In genomic region chr5:39948867-39949468, GRCh38 we compare ENCODE assay signal across 8 cellular contexts.
A peak's percentile ranks its signal among the peaks of the same experiment; 100 is the strongest.
DNase-seq lines count a peak whose midpoint lies in the region; ATAC-seq and TF ChIP-seq lines count a peak whose summit lies in the region.

No MANE protein-coding gene starts in this region.

- peaks cover 0 to 19% (median 9%) of the 10 kb centered on the region in 5 experiments for H3K9me3 Mint-ChIP-seq in brain

- no peaks in the 10 kb centered on the region for H3K36me3 Mint-ChIP-seq in brain

- H3K27me3 Mint-ChIP-seq in brain, result no peaks in the 10 kb centered on the region

- H3K4me1 Mint-ChIP-seq in brain, result no peaks in the 10 kb centered on the region

- H3K4me3 Mint-ChIP-seq in brain, result no peak overlapping the region

- no peak overlapping the region for H3K27ac Mint-ChIP-seq in brain

- peak; percentile 93 for ATAC-seq in HG02759 (IDR thresholded peaks at IDR 0.05; ENCODE audit: unreplicated experiment)

- peak; percentile 32 to 81 (median 58) for DNase-seq in NCI-H1417 (lab: John Stamatoyannopoulos, UW)
- no peak for DNase-seq in NCI-H1417 treated with DMSO at 0.1 percent for 48 hours (lab: John Stamatoyannopoulos, UW)
- DNase-seq in NCI-H1105 treated with DMSO at 0.1 percent for 48 hours (lab: John Stamatoyannopoulos, UW), result peak; percentile 64
- peak; percentile 19 for DNase-seq in T-helper 22 cell (ENCODE audit: low read depth)
- peak; percentile 78 for DNase-seq in iris pigment epithelial cell (ENCODE audit: low read depth)
- peak; percentile 46 to 53 for DNase-seq in stimulated activated CD4-positive, alpha-beta T cell treated with anti-CD3 and anti-CD28 coated beads, Interleukin-2, amount 100 ng/mL, for 48 hours

- peak; percentile 68 to 84 for TF ChIP-seq CTCF in brain (conservative IDR thresholded peaks at IDR 0.05)
